15 cellular contexts compared by ENCODE assay signal in the genomic region with DNA sequence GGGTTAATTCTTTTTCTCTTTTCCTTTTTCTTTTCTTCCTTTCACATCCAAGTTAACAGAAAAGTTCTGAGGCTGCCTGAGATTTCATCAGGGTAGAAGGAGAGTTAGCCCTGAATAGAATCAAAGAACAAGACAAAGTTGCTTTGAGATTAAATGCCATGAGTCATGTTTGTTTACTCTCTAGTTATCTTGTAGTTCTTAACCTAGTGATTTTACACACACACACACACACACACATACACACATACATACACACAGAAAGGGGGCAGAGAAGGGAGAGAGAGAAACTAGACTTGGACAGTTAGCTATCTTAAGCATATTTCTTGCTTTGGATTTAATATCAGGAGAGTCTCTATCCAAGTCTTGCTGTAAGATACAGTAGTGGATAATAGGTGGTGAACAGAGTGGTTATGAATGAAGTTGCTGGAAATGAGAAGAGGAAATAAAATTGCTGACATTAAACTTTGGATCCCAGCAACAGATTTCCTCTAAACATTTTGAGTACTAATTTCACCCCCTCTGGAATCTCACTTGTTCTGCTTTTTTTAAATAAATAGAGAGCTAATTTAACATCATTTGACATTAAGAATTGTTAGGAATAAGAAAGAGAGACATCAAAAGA. TPM values are rescaled to one million over a fixed set of nuclear protein-coding genes. Genes with fewer than 3 reads are reported as not detected.
DNase-seq lines count a peak whose midpoint lies in the region; TF ChIP-seq lines count a peak whose summit lies in the region.
"Had no signal": no experiment of that assay in that cellular context is flagged by ENCODE, and none has a peak within 500 bp of the region (broad histone marks: within the 10 kb centered on the region; RNA-seq: fewer than 3 reads in every experiment).

No MANE protein-coding gene starts in this region.

- POLR2A ChIA-PET in A673 (lab: Charles Lee; ENCODE audit: low non-redundant PET), result no interaction called here

- CTCF ChIA-PET in A673 (lab: Charles Lee), result no interaction called here

- TF ChIP-seq CTCF in A673 (conservative IDR thresholded peaks at IDR 0.05; ENCODE audit: low read depth, low read length) (no peak), fibroblast of pulmonary artery (IDR thresholded peaks at IDR 0.05; ENCODE audit: low read length, missing control alignments) (no peak)

- H3K36me3 ChIP-seq in A673 (ENCODE audit: insufficient read depth, low read length, poor library complexity, severe bottlenecking), result no peaks in the 10 kb centered on the region
- H3K36me3 ChIP-seq: thyroid gland had no signal

- intact Hi-C loops in A673 (cut with micrococcal nuclease; ENCODE audit: unreplicated experiment), result no loop called here

- BruUV-seq in A673 (replicated peaks; lab: Mats Ljungman, UMichigan), result no TSS peak

- H3K27ac ChIP-seq in A673 (ENCODE audit: low read depth, low read length, poor library complexity, severe bottlenecking), result peak overlapping the region; percentile 57
- H3K27ac ChIP-seq: thyroid gland had no signal

- H3K9me3 ChIP-seq in A673 (ENCODE audit: low read depth, low read length, poor library complexity, severe bottlenecking), result no peaks in the 10 kb centered on the region
- H3K9me3 ChIP-seq: thyroid gland had no signal

- H3K27me3 ChIP-seq in A673 (replicated peaks; ENCODE audit: insufficient read depth, low read depth, low read length, poor library complexity), result no peaks in the 10 kb centered on the region
- H3K27me3 ChIP-seq: thyroid gland had no signal

- peaks cover 64% of the 10 kb centered on the region for H3K4me1 ChIP-seq in A673 (ENCODE audit: insufficient read depth, low read length, poor library complexity, severe bottlenecking)
- H3K4me1 ChIP-seq: thyroid gland had no signal

- DNase-seq in A673 (ENCODE audit: low spot score), result no peak
- peak; percentile 60 for DNase-seq in NCI-H460 (ENCODE audit: extremely low read depth, low read depth)
- peak; percentile 38 for DNase-seq in fibroblast of pulmonary artery (ENCODE audit: low read depth)
- DNase-seq in mucosa of gallbladder (ENCODE audit: low spot score), result peak; percentile 30
- DNase-seq in cerebellum (ENCODE audit: low spot score), result no peak
- DNase-seq in D341Med (ENCODE audit: low spot score), result no peak
- DNase-seq in NCI-H2227 treated with DMSO at 0.1 percent for 48 hours (lab: John Stamatoyannopoulos, UW), result no peak
- DNase-seq in epidermal melanocyte (ENCODE audit: insufficient read length, low spot score), result no peak
- DNase-seq: activated B cell treated with CpG ODN at 0.5 μM for 24 hours; activated naive CD4-positive, alpha-beta T cell treated with anti-CD3 and anti-CD28 coated beads for 36 hours; NCI-H1436 treated with DMSO at 0.1 percent for 48 hours; NCI-H510A treated with DMSO at 0.1 percent for 48 hours; stimulated activated CD4-positive, alpha-beta T cell treated with anti-CD3 and anti-CD28 coated beads, Interleukin-4, amount 100 ng/mL, for 1 hour; T-cell; thyroid gland had no signal

- H3K4me3 ChIP-seq in A673 (ENCODE audit: low read depth, low read length, poor library complexity, severe bottlenecking) (no peak overlapping the region), fibroblast of pulmonary artery (replicated peaks; ENCODE audit: low read depth, low read length) (no peak overlapping the region)
- H3K4me3 ChIP-seq: thyroid gland had no signal

RNA-seq across cellular contexts. Expression of gene PLA2G4A, which starts 19.9 kb away (rescaled TPM):
- total RNA-seq in A673 (2021) (34.4 and 36.4 TPM in 2 replicates), mucosa of gallbladder (11.0 TPM), cerebellum (3.3 TPM)
- total RNA-seq in NCI-H460 (2014; rRNA removed; shearing (Covaris generic)), result 39.8 and 40.9 TPM in 2 replicates
- polyA plus RNA-seq in NCI-H460 (2014; cell fraction: nucleus; rRNA removed), result 54.2 and 62.6 TPM in 2 replicates
- total RNA-seq: activated B cell treated with CpG ODN at 0.5 μM for 24 hours had no signal

Comparison
In these comparisons a context has a peak if more than half of its experiments do, and no peak if none do; other contexts are left out.
1. DNase-seq: peak in NCI-H460 (single experiment), fibroblast of pulmonary artery (single experiment) and mucosa of gallbladder (single experiment); none in A673 (single experiment), cerebellum (single experiment), D341Med (single experiment), NCI-H2227 treated with DMSO at 0.1 percent for 48 hours (single experiment) and epidermal melanocyte (single experiment).